ENCODE assay signal across 8 cellular contexts in genomic region chr1:40059292-40059959, GRCh38. TPM values are rescaled to one million over a fixed set of nuclear protein-coding genes. Genes with fewer than 3 reads are reported as not detected.
DNase-seq lines count a peak whose midpoint lies in the region; TF ChIP-seq lines count a peak whose summit lies in the region.

No MANE protein-coding gene starts in this region.

- H3K9me3 ChIP-seq in hepatocyte (ENCODE audit: low read depth) (no peaks in the 10 kb centered on the region), testis (no peaks in the 10 kb centered on the region)

- H3K4me2 ChIP-seq in hepatocyte: no peak overlapping the region

- intact Hi-C loops in activated T-helper 1 cell treated with anti-CD3 and anti-CD28 coated beads, Interleukin-12 subunit alpha, Interleukin-12 subunit beta, Interleukin-2, Interleukin-4 antibody, amounts not matched to agents 30 ng/mL and 10 ng/mL and 1 ng/mL, durations not matched to agents 14 hours and 24 hours and 36 hours (cut with micrococcal nuclease): loop anchor here (1.0 to 5.0 kb wide), 3 partner anchors 9 to 198 kb away; partner anchors contain the start of genes CAP1 and ZMPSTE24
- intact Hi-C loops in testis (cut with DNase I; ENCODE audit: low total_unique reads): no loop called here

- no peak for TF ChIP-seq POLR2A in testis (IDR thresholded peaks at IDR 0.05)

- peaks cover 57% of the 10 kb centered on the region for H3K79me2 ChIP-seq in hepatocyte

- H3K4me1 ChIP-seq in hepatocyte (ENCODE audit: insufficient read depth): peaks cover 18% of the 10 kb centered on the region
- H3K4me1 ChIP-seq in testis: peaks cover 51% of the 10 kb centered on the region

- no peaks in the 10 kb centered on the region for H3K27me3 ChIP-seq in hepatocyte
- H3K27me3 ChIP-seq in testis: no peaks in the 10 kb centered on the region

- H3K9me3 Mint-ChIP-seq in activated T-helper 1 cell treated with anti-CD3 and anti-CD28 coated beads, Interleukin-12 subunit alpha, Interleukin-12 subunit beta, Interleukin-2, Interleukin-4 antibody, amounts not matched to agents 30 ng/mL and 10 ng/mL and 1 ng/mL, durations not matched to agents 14 hours and 24 hours and 36 hours: no peaks in the 10 kb centered on the region

- no peak overlapping the region for H2AFZ ChIP-seq in hepatocyte

- H3K36me3 ChIP-seq in hepatocyte (replicated peaks; ENCODE audit: insufficient read depth, low read depth) (no peaks in the 10 kb centered on the region), testis (ENCODE audit: low read depth, missing control alignments) (no peaks in the 10 kb centered on the region)

- peak overlapping the region; percentile 78 for H3K27ac Mint-ChIP-seq in activated T-helper 1 cell treated with anti-CD3 and anti-CD28 coated beads, Interleukin-12 subunit alpha, Interleukin-12 subunit beta, Interleukin-2, Interleukin-4 antibody, amounts not matched to agents 30 ng/mL and 10 ng/mL and 1 ng/mL, durations not matched to agents 14 hours and 24 hours and 36 hours

- peak; percentile 30 for TF ChIP-seq CTCF in GM13977 (IDR thresholded peaks at IDR 0.05; ENCODE audit: extremely low read depth, insufficient read depth, missing control alignments)
- TF ChIP-seq CTCF in hepatocyte (IDR thresholded peaks at IDR 0.05; ENCODE audit: poor library complexity): no peak
- no peak for TF ChIP-seq CTCF in testis (IDR thresholded peaks at IDR 0.05)
- no peak for TF ChIP-seq CTCF in GM20000 (IDR thresholded peaks at IDR 0.05; ENCODE audit: extremely low read depth, missing control alignments)

- peak overlapping the region; percentile 53 for H3K4me3 Mint-ChIP-seq in activated T-helper 1 cell treated with anti-CD3 and anti-CD28 coated beads, Interleukin-12 subunit alpha, Interleukin-12 subunit beta, Interleukin-2, Interleukin-4 antibody, amounts not matched to agents 30 ng/mL and 10 ng/mL and 1 ng/mL, durations not matched to agents 14 hours and 24 hours and 36 hours

- peaks cover 44% of the 10 kb centered on the region for H4K20me1 ChIP-seq in hepatocyte (ENCODE audit: insufficient read depth, poor library complexity, severe bottlenecking)

- peaks cover 83% of the 10 kb centered on the region for H3K4me1 Mint-ChIP-seq in activated T-helper 1 cell treated with anti-CD3 and anti-CD28 coated beads, Interleukin-12 subunit alpha, Interleukin-12 subunit beta, Interleukin-2, Interleukin-4 antibody, amounts not matched to agents 30 ng/mL and 10 ng/mL and 1 ng/mL, durations not matched to agents 14 hours and 24 hours and 36 hours (ENCODE audit: low read depth)

- H3K27ac ChIP-seq in hepatocyte (peak overlapping the region; percentile 64), testis (peak overlapping the region; percentile 18 to 49)

- WGBS in hepatocyte (ENCODE audit: low lambda C conversion rate, missing lambda C conversion rate): 77% methylated on average over 4 of the region's 4 CpGs
- WGBS in testis, 2 donors: 51 to 65% methylated on average over 4 of the region's 4 CpGs

- no peaks in the 10 kb centered on the region for H3K9me2 ChIP-seq in hepatocyte (replicated peaks; ENCODE audit: insufficient read depth)

- in situ Hi-C loops in GM13977 (cut with MboI; ENCODE audit: low pct_unique_long_range_greater_than_20kb, low sequenced_read_pairs, unreplicated experiment): no loop called here

- H3K36me3 Mint-ChIP-seq in activated T-helper 1 cell treated with anti-CD3 and anti-CD28 coated beads, Interleukin-12 subunit alpha, Interleukin-12 subunit beta, Interleukin-2, Interleukin-4 antibody, amounts not matched to agents 30 ng/mL and 10 ng/mL and 1 ng/mL, durations not matched to agents 14 hours and 24 hours and 36 hours (ENCODE audit: low read depth): peaks cover 55% of the 10 kb centered on the region

- no peaks in the 10 kb centered on the region for H3K27me3 Mint-ChIP-seq in activated T-helper 1 cell treated with anti-CD3 and anti-CD28 coated beads, Interleukin-12 subunit alpha, Interleukin-12 subunit beta, Interleukin-2, Interleukin-4 antibody, amounts not matched to agents 30 ng/mL and 10 ng/mL and 1 ng/mL, durations not matched to agents 14 hours and 24 hours and 36 hours (ENCODE audit: insufficient read depth)

- H3K4me3 ChIP-seq in hepatocyte (no peak overlapping the region), testis (no peak overlapping the region)

- DNase-seq in GM13977 (ENCODE audit: low spot score) (no peak), KG1 (lab: John Stamatoyannopoulos, UW) (peak; percentile 23), hepatocyte (ENCODE audit: low spot score) (no peak), testis (no peak), NCI-H510A treated with DMSO at 0.1 percent for 48 hours (lab: John Stamatoyannopoulos, UW) (no peak), GM20000 (ENCODE audit: low spot score) (no peak), NCI-H748 (lab: John Stamatoyannopoulos, UW; ENCODE audit: unreplicated experiment) (no peak)
- peak; percentile 3 for DNase-seq in activated T-helper 1 cell treated with anti-CD3 and anti-CD28 coated beads, Interleukin-12 subunit alpha, Interleukin-12 subunit beta, Interleukin-2, Interleukin-4 antibody, amounts not matched to agents 30 ng/mL and 10 ng/mL and 1 ng/mL, durations not matched to agents 14 hours and 24 hours and 36 hours (ENCODE audit: low spot score)

RNA-seq across cellular contexts. Expression of gene CAP1, which starts 18.9 kb away (rescaled TPM):
- 421 and 435 TPM in 2 replicates for total RNA-seq in activated T-helper 1 cell treated with anti-CD3 and anti-CD28 coated beads, Interleukin-12 subunit alpha, Interleukin-12 subunit beta, Interleukin-2, Interleukin-4 antibody, amounts not matched to agents 30 ng/mL and 10 ng/mL and 1 ng/mL, durations not matched to agents 14 hours and 24 hours and 36 hours
- total RNA-seq in hepatocyte: 186 and 191 TPM in 2 replicates
- 189 and 191 TPM in 2 replicates for polyA plus RNA-seq in hepatocyte
- total RNA-seq in testis: 100 to 1,000 TPM; 159 to 160 TPM
- 231 TPM for polyA plus RNA-seq in testis (ENCODE audit: insufficient read depth, low read depth, low replicate concordance)

RNA-seq across cellular contexts. Expression of gene PPT1, which starts 37.6 kb away (rescaled TPM):
- 101 and 110 TPM in 2 replicates for total RNA-seq in activated T-helper 1 cell treated with anti-CD3 and anti-CD28 coated beads, Interleukin-12 subunit alpha, Interleukin-12 subunit beta, Interleukin-2, Interleukin-4 antibody, amounts not matched to agents 30 ng/mL and 10 ng/mL and 1 ng/mL, durations not matched to agents 14 hours and 24 hours and 36 hours
- 64.2 and 86.5 TPM in 2 replicates for total RNA-seq in hepatocyte
- 78.0 and 80.2 TPM in 2 replicates for polyA plus RNA-seq in hepatocyte
- 10 to 100 TPM; 67.0 to 82.9 TPM for total RNA-seq in testis
- polyA plus RNA-seq in testis (ENCODE audit: insufficient read depth, low read depth, low replicate concordance): 112 TPM

Comparison
In these comparisons a context has a peak if more than half of its experiments do, and no peak if none do; other contexts are left out.
1. DNase-seq: peak in KG1 (single experiment) and activated T-helper 1 cell treated with anti-CD3 and anti-CD28 coated beads, Interleukin-12 subunit alpha, Interleukin-12 subunit beta, Interleukin-2, Interleukin-4 antibody, amounts not matched to agents 30 ng/mL and 10 ng/mL and 1 ng/mL, durations not matched to agents 14 hours and 24 hours and 36 hours (single experiment); none in GM13977 (single experiment), hepatocyte (single experiment), testis (single experiment), NCI-H510A treated with DMSO at 0.1 percent for 48 hours (single experiment), GM20000 (single experiment) and NCI-H748 (single experiment).